23 cellular contexts compared by ENCODE assay signal in the genomic region with DNA sequence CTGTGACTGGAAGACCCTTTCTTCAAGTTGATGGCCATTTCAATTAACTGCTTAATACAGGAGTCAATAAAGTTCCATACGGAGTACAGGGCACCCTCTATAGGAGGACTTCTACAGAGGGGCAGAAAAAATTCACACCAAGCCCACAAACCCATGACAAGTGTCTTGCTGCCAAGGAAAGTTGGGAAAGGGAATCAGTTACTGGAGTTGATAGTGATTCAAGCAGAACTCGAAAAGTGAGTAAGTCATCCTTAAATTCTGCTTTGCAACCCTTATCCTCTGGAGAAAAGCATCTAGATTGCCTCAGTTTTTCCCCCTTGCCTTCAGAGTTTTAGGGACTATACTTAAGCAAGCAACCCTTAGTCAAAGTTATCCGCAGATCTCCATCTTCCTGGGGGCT. TPM values are rescaled to one million over a fixed set of nuclear protein-coding genes. Genes with fewer than 3 reads are reported as not detected.
DNase-seq lines count a peak whose midpoint lies in the region; ATAC-seq and TF ChIP-seq lines count a peak whose summit lies in the region.
"Had no signal": no experiment of that assay in that cellular context is flagged by ENCODE, and none has a peak within 500 bp of the region (broad histone marks: within the 10 kb centered on the region; RNA-seq: fewer than 3 reads in every experiment).

No MANE protein-coding gene starts in this region.

- DNase-seq in MCF 10A (ENCODE audit: unreplicated experiment) (no peak), mammary epithelial cell (no peak), fibroblast of peridontal ligament (ENCODE audit: extremely low read depth) (peak; percentile 14)
- DNase-seq in activated T-cell treated with anti-CD3 and anti-CD28 coated beads, Interleukin-2, amount 50 U/mL, for 4 hours, result no peak
- DNase-seq in stimulated activated CD8-positive, alpha-beta memory T cell treated with anti-CD3 and anti-CD28 coated beads, Interleukin-4, amount 100 ng/mL, for 48 hours, result no peak
- DNase-seq: 8988T; CD4-positive, CD25-positive, alpha-beta regulatory T cell; DMS153; DND-41; H7; KBM-7; MM.1S; NCI-H2029 treated with DMSO at 0.1 percent for 48 hours; NCI-H526; PC-9; SJCRH30 had no signal

- H3K4me1 ChIP-seq in mammary epithelial cell (ENCODE audit: insufficient read depth, low read length) (no peaks in the 10 kb centered on the region), skeletal muscle tissue (ENCODE audit: control insufficient read depth in 3 of 3, insufficient read depth in 3 of 3, low read length in 3 of 3) (no peaks in the 10 kb centered on the region)
- H3K4me1 ChIP-seq: BLaER1, SJCRH30 had no signal

- H3K9me3 ChIP-seq in mammary epithelial cell (replicated peaks; ENCODE audit: insufficient read depth, low read length), result no peaks in the 10 kb centered on the region
- H3K9me3 ChIP-seq in skeletal muscle tissue (ENCODE audit: control insufficient read depth in 3 of 3, low read length in 3 of 3), result no peaks in the 10 kb centered on the region
- H3K9me3 ChIP-seq: BLaER1, SJCRH30 had no signal

- ATAC-seq in activated T-cell treated with anti-CD3 and anti-CD28 coated beads, Interleukin-2, amount 50 U/mL, for 4 hours, result no peak
- no peak for ATAC-seq in HG03196 (IDR thresholded peaks at IDR 0.05; ENCODE audit: unreplicated experiment)
- ATAC-seq in GM21723 (IDR thresholded peaks at IDR 0.05; ENCODE audit: unreplicated experiment), result no peak
- ATAC-seq: Right ventricle myocardium inferior had no signal

- in situ Hi-C loops in mammary epithelial cell (cut with MboI; ENCODE audit: low sequenced_read_pairs in 2 of 2), result loop anchor here in 1 of 2 donors (25.0 kb wide), 1 partner anchor 556 kb away; no protein-coding TSS in a partner anchor

- no peaks in the 10 kb centered on the region for H3K9me3 Mint-ChIP-seq in MCF 10A (ENCODE audit: unreplicated experiment)
- H3K9me3 Mint-ChIP-seq in activated T-cell treated with anti-CD3 and anti-CD28 coated beads, Interleukin-2, amount 50 U/mL, for 4 hours, result no peaks in the 10 kb centered on the region

- no peaks in the 10 kb centered on the region for H3K36me3 Mint-ChIP-seq in MCF 10A (ENCODE audit: insufficient read depth, unreplicated experiment)
- no peaks in the 10 kb centered on the region for H3K36me3 Mint-ChIP-seq in activated T-cell treated with anti-CD3 and anti-CD28 coated beads, Interleukin-2, amount 50 U/mL, for 4 hours (ENCODE audit: insufficient read depth)
- H3K36me3 Mint-ChIP-seq: CD4-positive, CD25-positive, alpha-beta regulatory T cell had no signal

- peak overlapping the region; percentile 1 for H3K27ac Mint-ChIP-seq in MCF 10A (ENCODE audit: low read depth, unreplicated experiment)
- H3K27ac Mint-ChIP-seq: CD4-positive, CD25-positive, alpha-beta regulatory T cell had no signal

- CTCF ChIA-PET in MCF 10A (lab: Yijun Ruan, JAX), result interaction anchor here (0.5 to 0.9 kb wide), 2 partner anchors 256 to 1636 kb away, joined by 3 read pairs; no protein-coding TSS in a partner anchor
- CTCF ChIA-PET in mammary epithelial cell (lab: Charles Lee; ENCODE audit: low non-redundant PET), result no interaction called here

- H3K4me3 Mint-ChIP-seq in MCF 10A (ENCODE audit: unreplicated experiment), result no peak overlapping the region
- H3K4me3 Mint-ChIP-seq in activated T-cell treated with anti-CD3 and anti-CD28 coated beads, Interleukin-2, amount 50 U/mL, for 4 hours, result no peak overlapping the region
- H3K4me3 Mint-ChIP-seq: CD4-positive, CD25-positive, alpha-beta regulatory T cell had no signal

- no peak overlapping the region for H2AFZ ChIP-seq in mammary epithelial cell (ENCODE audit: low read depth, low read length)
- H2AFZ ChIP-seq: PC-9 had no signal

- H3K27ac ChIP-seq in mammary epithelial cell (ENCODE audit: insufficient read depth, low read depth, low read length) (no peak overlapping the region), skeletal muscle tissue (ENCODE audit: low read depth, low read length) (peak overlapping the region; percentile 19)
- H3K27ac ChIP-seq: BLaER1, PC-9, SJCRH30 had no signal

- H3K4me3 ChIP-seq in mammary epithelial cell (replicated peaks in 1 of 3; ENCODE audit: insufficient read depth in 1 of 3, low read depth in 2 of 3, low read length in 3 of 3), result no peak overlapping the region
- H3K4me3 ChIP-seq in skeletal muscle tissue (ENCODE audit: low read length in 3 of 3), result no peak overlapping the region
- H3K4me3 ChIP-seq: BLaER1, PC-9, SJCRH30 had no signal

- TF ChIP-seq CTCF in MCF 10A (IDR thresholded peaks at IDR 0.05; ENCODE audit: unreplicated experiment), result no peak
- TF ChIP-seq CTCF in mammary epithelial cell (conservative IDR thresholded peaks at IDR 0.05 in 1 of 2, IDR thresholded peaks at IDR 0.05 in 1 of 2; ENCODE audit: extremely low read depth in 1 of 2, insufficient read depth in 1 of 2, low read depth in 1 of 2, low read length in 2 of 2), result no peak

- no peaks in the 10 kb centered on the region for H3K27me3 ChIP-seq in mammary epithelial cell (ENCODE audit: insufficient read depth, low read length)
- H3K27me3 ChIP-seq in skeletal muscle tissue (ENCODE audit: control insufficient read depth in 3 of 3, insufficient read depth in 3 of 3, low read length in 3 of 3), result no peaks in the 10 kb centered on the region
- H3K27me3 ChIP-seq: BLaER1, SJCRH30 had no signal

- 88% methylated on average over 3 of the region's 3 CpGs for WGBS in mammary epithelial cell (ENCODE audit: low coverage, missing lambda C conversion rate)

- H3K4me2 ChIP-seq in mammary epithelial cell (ENCODE audit: insufficient read depth, low read depth, low read length), result no peak overlapping the region
- H3K4me2 ChIP-seq: BLaER1, PC-9 had no signal

- H3K4me1 Mint-ChIP-seq in MCF 10A (ENCODE audit: insufficient read depth, unreplicated experiment), result no peaks in the 10 kb centered on the region
- no peaks in the 10 kb centered on the region for H3K4me1 Mint-ChIP-seq in activated T-cell treated with anti-CD3 and anti-CD28 coated beads, Interleukin-2, amount 50 U/mL, for 4 hours (ENCODE audit: low read depth)
- H3K4me1 Mint-ChIP-seq: CD4-positive, CD25-positive, alpha-beta regulatory T cell had no signal

- POLR2A ChIA-PET in MCF 10A (lab: Yijun Ruan, JAX), result no interaction called here

- no peaks in the 10 kb centered on the region for H3K79me2 ChIP-seq in mammary epithelial cell (ENCODE audit: insufficient read depth, low read length)

- peaks cover 11% of the 10 kb centered on the region for H3K27me3 Mint-ChIP-seq in MCF 10A (ENCODE audit: insufficient read depth, unreplicated experiment)
- H3K27me3 Mint-ChIP-seq in activated T-cell treated with anti-CD3 and anti-CD28 coated beads, Interleukin-2, amount 50 U/mL, for 4 hours (ENCODE audit: low read depth), result peaks cover 12% of the 10 kb centered on the region
- H3K27me3 Mint-ChIP-seq: CD4-positive, CD25-positive, alpha-beta regulatory T cell had no signal

- BruUV-seq in MCF 10A (replicated peaks; lab: Mats Ljungman, UMichigan) (no TSS peak), mammary epithelial cell (replicated peaks; lab: Mats Ljungman, UMichigan) (no TSS peak)

- no peaks in the 10 kb centered on the region for H3K36me3 ChIP-seq in mammary epithelial cell (ENCODE audit: insufficient read depth, low read length)
- no peaks in the 10 kb centered on the region for H3K36me3 ChIP-seq in skeletal muscle tissue (ENCODE audit: control insufficient read depth in 3 of 3, insufficient read depth in 3 of 3, low read length in 3 of 3)
- H3K36me3 ChIP-seq: BLaER1, SJCRH30 had no signal

- dilution Hi-C loops in mammary epithelial cell (cut with HindIII; ENCODE audit: low sequenced_read_pairs), result no loop called here

- no peaks in the 10 kb centered on the region for H4K20me1 ChIP-seq in mammary epithelial cell (ENCODE audit: insufficient read depth, low read length)
- H4K20me1 ChIP-seq: BLaER1 had no signal

- H3K9ac ChIP-seq in mammary epithelial cell (ENCODE audit: insufficient read depth, low read length), result no peak overlapping the region
- H3K9ac ChIP-seq in skeletal muscle tissue (ENCODE audit: low read depth in 1 of 3, low read length in 3 of 3), result no peak overlapping the region
- H3K9ac ChIP-seq: BLaER1 had no signal

- intact Hi-C loops in MCF 10A (cut with micrococcal nuclease) (no loop called here), mammary epithelial cell (cut with micrococcal nuclease) (no loop called here)

RNA-seq across cellular contexts. Expression of gene EQTN, which starts 3.9 kb away (rescaled TPM):
- not detected in 2 replicates for total RNA-seq in MCF 10A (2022)
- not detected for total RNA-seq in mammary epithelial cell
- polyA plus RNA-seq in mammary epithelial cell, result not detected
- not detected for polyA minus RNA-seq in mammary epithelial cell
- not detected for total RNA-seq in skeletal muscle tissue
- total RNA-seq in activated T-cell treated with anti-CD3 and anti-CD28 coated beads, Interleukin-2, amount 50 U/mL, for 4 hours, result not detected
- total RNA-seq: CD4-positive, CD25-positive, alpha-beta regulatory T cell; LHCN-M2; PC-9; Right ventricle myocardium inferior; RPMI7951; SJCRH30 had no signal
- polyA plus RNA-seq: CD4-positive, CD25-positive, alpha-beta regulatory T cell had no signal
